ENCODE assay signal across 23 cellular contexts in the genomic region with DNA sequence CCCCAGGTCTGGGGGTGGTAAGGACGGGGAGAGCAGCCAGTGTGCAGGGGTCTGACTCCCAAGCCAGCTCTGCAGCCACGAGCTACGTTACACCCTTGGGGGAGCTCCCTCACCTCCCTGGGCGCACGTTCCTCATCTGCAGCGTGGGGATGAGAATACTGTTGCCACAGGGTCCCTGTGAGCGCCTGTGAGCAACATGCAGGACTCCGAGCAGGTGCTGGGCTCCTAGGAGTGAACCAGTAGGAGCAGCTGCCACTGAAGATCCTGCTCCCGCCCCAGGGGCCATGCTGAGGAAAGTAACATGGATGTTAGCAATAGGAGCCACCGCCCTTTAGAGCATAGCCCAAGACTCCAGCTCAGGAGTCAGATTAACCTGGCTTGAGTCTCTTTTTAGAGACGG. TPM values are rescaled to one million over a fixed set of nuclear protein-coding genes. Genes with fewer than 3 reads are reported as not detected.
A peak's percentile ranks its signal among the peaks of the same experiment; 100 is the strongest.
DNase-seq lines count a peak whose midpoint lies in the region; ATAC-seq, FAIRE-seq and TF ChIP-seq lines count a peak whose summit lies in the region.
"Had no signal": no experiment of that assay in that cellular context is flagged by ENCODE, and none has a peak within 500 bp of the region (broad histone marks: within the 10 kb centered on the region; RNA-seq: fewer than 3 reads in every experiment).

No MANE protein-coding gene starts in this region.

- H3K4me2 ChIP-seq in H1 (ENCODE audit: insufficient read depth in 1 of 2, low read depth in 2 of 2, low read length in 2 of 2), result no peak overlapping the region
- H3K4me2 ChIP-seq: BLaER1 had no signal

- no peak for ATAC-seq in GM21717 (IDR thresholded peaks at IDR 0.05; ENCODE audit: unreplicated experiment)
- ATAC-seq: CD8-positive, alpha-beta T cell had no signal

- H3K4me1 ChIP-seq in H1 (replicated peaks in 1 of 4; ENCODE audit: control insufficient read depth in 3 of 4, insufficient read depth in 4 of 4, low read length in 3 of 4), result no peaks in the 10 kb centered on the region
- H3K4me1 ChIP-seq: Caco-2 had no signal

- no peak overlapping the region for H3K23ac ChIP-seq in H1 (ENCODE audit: insufficient read length)

- peaks cover 21% of the 10 kb centered on the region for H3K27me3 Mint-ChIP-seq in mesothelial cell of epicardium (ENCODE audit: low read depth)

- 0 out of 2 replicates have a peak overlapping the region, but pooled peaks have one; percentile 7 for H3K18ac ChIP-seq in H1 (ENCODE audit: extremely low read depth, low read length)

- no peak overlapping the region for H3K56ac ChIP-seq in H1 (replicated peaks; ENCODE audit: insufficient read length, low read depth, low read length)

- H3K4me1 Mint-ChIP-seq in mesothelial cell of epicardium, result peaks cover 2% of the 10 kb centered on the region
- H3K4me1 Mint-ChIP-seq: B cell; CD4-positive, CD25-positive, alpha-beta regulatory T cell had no signal

- no peak for TF ChIP-seq RAD21 in H1 (IDR thresholded peaks at IDR 0.05 in 1 of 2, conservative IDR thresholded peaks at IDR 0.05 in 1 of 2; ENCODE audit: low read depth in 2 of 2, low read length in 2 of 2)

- H3K14ac ChIP-seq in H1 (ENCODE audit: insufficient read length), result no peak overlapping the region

- TF ChIP-seq CTCF in H1 (IDR thresholded peaks at IDR 0.05; ENCODE audit: control extremely low read depth in 1 of 3, insufficient read depth in 1 of 3, low read depth in 1 of 3, low read length in 3 of 3) (no peak), mesothelial cell of epicardium (IDR thresholded peaks at IDR 0.05; ENCODE audit: unreplicated experiment) (no peak), lower leg skin (IDR thresholded peaks at IDR 0.05) (no peak)

- no peak overlapping the region for H3K4ac ChIP-seq in H1 (replicated peaks; ENCODE audit: insufficient read length, low read depth, low read length)

- no peak overlapping the region for H2BK20ac ChIP-seq in H1 (ENCODE audit: low read length)

- no peak overlapping the region for H2BK120ac ChIP-seq in H1 (replicated peaks; ENCODE audit: low read depth, low read length)

- CTCF ChIA-PET in H1 (lab: Charles Lee; ENCODE audit: partially characterized antibody), result interaction anchor here (0.8 to 1.8 kb wide), 8 partner anchors 9 to 954 kb away, joined by 3 to 8 read pairs (median 4); partner anchors contain the start of genes MBTPS1 and TAF1C

- no peak overlapping the region for H4K8ac ChIP-seq in H1 (ENCODE audit: extremely low read depth, insufficient read depth, low read length)

- TF ChIP-seq EP300 in H1 (IDR thresholded peaks at IDR 0.05; ENCODE audit: borderline replicate concordance in 1 of 2, low read depth in 2 of 2, low read length in 2 of 2), result no peak

- H3K9me3 ChIP-seq in H1 (ENCODE audit: insufficient read depth in 2 of 2, low read depth in 1 of 2, low read length in 1 of 2), result no peaks in the 10 kb centered on the region
- H3K9me3 ChIP-seq: BLaER1, Caco-2 had no signal

- H3K27ac ChIP-seq in H1 (ENCODE audit: low read depth, low read length), result no peak overlapping the region
- H3K27ac ChIP-seq: 22Rv1, BLaER1, C4-2B had no signal

- no peaks in the 10 kb centered on the region for H3K36me3 Mint-ChIP-seq in mesothelial cell of epicardium
- H3K36me3 Mint-ChIP-seq: CD4-positive, CD25-positive, alpha-beta regulatory T cell; CD8-positive, alpha-beta T cell had no signal

- no peaks in the 10 kb centered on the region for H3K79me2 ChIP-seq in H1 (ENCODE audit: control insufficient read depth in 1 of 2, insufficient read depth in 2 of 2, low read length in 2 of 2)

- TF ChIP-seq POLR2A in H1 (IDR thresholded peaks at IDR 0.05; ENCODE audit: control extremely low read depth in 1 of 2, low read depth in 2 of 2, low read length in 2 of 2) (no peak), lower leg skin (IDR thresholded peaks at IDR 0.05) (no peak)

- no peaks in the 10 kb centered on the region for H3K79me1 ChIP-seq in H1 (ENCODE audit: low read depth, low read length)

- H2AFZ ChIP-seq in H1 (ENCODE audit: low read length), result no peak overlapping the region

- H2BK12ac ChIP-seq in H1 (ENCODE audit: low read depth, low read length), result no peak overlapping the region

- no peak overlapping the region for H3K9ac ChIP-seq in H1 (replicated peaks in 1 of 4; ENCODE audit: extremely low read depth in 1 of 4, low read depth in 3 of 4, low read length in 3 of 4)
- H3K9ac ChIP-seq: BLaER1 had no signal

- H4K20me1 ChIP-seq in H1 (replicated peaks in 1 of 2; ENCODE audit: control insufficient read depth in 1 of 2, insufficient read depth in 2 of 2, low read length in 2 of 2), result no peaks in the 10 kb centered on the region
- H4K20me1 ChIP-seq: BLaER1 had no signal

- H3K4me3 ChIP-seq in H1 (ENCODE audit: extremely low read depth in 1 of 4, insufficient read depth in 2 of 4, low read depth in 3 of 4, low read length in 4 of 4) (no peak overlapping the region), lower leg skin (ENCODE audit: low read depth, poor library complexity, severe bottlenecking) (no peak overlapping the region)
- H3K4me3 ChIP-seq: BLaER1 had no signal

- H4K5ac ChIP-seq in H1 (ENCODE audit: insufficient read length, low read depth, low read length), result no peak overlapping the region

- no peaks in the 10 kb centered on the region for H3K23me2 ChIP-seq in H1 (ENCODE audit: low read depth, low read length)

- H3K4me3 Mint-ChIP-seq in mesothelial cell of epicardium, result no peak overlapping the region
- H3K4me3 Mint-ChIP-seq: B cell; CD4-positive, CD25-positive, alpha-beta regulatory T cell; CD8-positive, alpha-beta T cell had no signal

- no peak overlapping the region for H3K27ac Mint-ChIP-seq in mesothelial cell of epicardium
- H3K27ac Mint-ChIP-seq: B cell; CD8-positive, alpha-beta T cell had no signal

- POLR2A ChIA-PET in H1 (lab: Charles Lee; ENCODE audit: partially characterized antibody), result interaction anchor here (0.8 to 1.2 kb wide), 3 partner anchors 15 to 43 kb away, joined by 3 to 4 read pairs (median 4); partner anchors contain the start of genes DNAAF1 and HSDL1

- peak; percentile 53 for DNase-seq in activated effector memory CD4-positive, alpha-beta T cell treated with anti-CD3 and anti-CD28 coated beads, Interleukin-2, amount 50 U/mL, for 16 hours
- DNase-seq in activated effector memory CD4-positive, alpha-beta T cell treated with Interleukin-2 at 50 U/mL for 16 hours, result no peak
- DNase-seq in H1 (ENCODE audit: low read depth in 1 of 2, low spot score in 2 of 2) (no peak), posterior vena cava (ENCODE audit: low spot score) (peak; percentile 48), mesothelial cell of epicardium (ENCODE audit: low spot score in 2 of 2, unreplicated experiment in 2 of 2) (no peak), lower leg skin (ENCODE audit: low spot score in 2 of 2) (no peak)
- DNase-seq: Caco-2; CD4-positive, CD25-positive, alpha-beta regulatory T cell; CD8-positive, alpha-beta T cell; DMS153; DND-41; GOT3; H7; HCEC 1CT had no signal

- no peak for FAIRE-seq in H1 (lab: Jason Lieb, UNC)
- FAIRE-seq: A204.1, G401.6, GM12892 had no signal

- H3K36me3 ChIP-seq in H1 (ENCODE audit: control insufficient read depth in 2 of 4, insufficient read depth in 4 of 4, low read length in 3 of 4), result no peaks in the 10 kb centered on the region
- H3K36me3 ChIP-seq: BLaER1 had no signal

- H4K91ac ChIP-seq in H1 (replicated peaks; ENCODE audit: insufficient read length, low read length), result no peak overlapping the region

- intact Hi-C loops in posterior vena cava (cut with DNase I), result no loop called here
- intact Hi-C loops in lower leg skin (cut with DNase I; ENCODE audit: low total_unique reads), result no loop called here

- 90% methylated on average over 11 of the region's 11 CpGs; no CpG with 5 or more reads in 1 of the 2 experiments for WGBS in H1 (ENCODE audit: extremely low coverage in 1 of 2, insufficient coverage in 1 of 2, insufficient read length in 1 of 2, insufficient replicate concordance in 2 of 2, low coverage in 1 of 2, low lambda C conversion rate in 2 of 2, missing lambda C conversion rate in 1 of 2), 2 experiments
- 75 to 78% methylated on average over 11 of the region's 11 CpGs for WGBS in lower leg skin, 2 donors

- H3K27me3 ChIP-seq in H1 (replicated peaks in 1 of 4; ENCODE audit: control insufficient read depth in 3 of 4, extremely low read depth in 1 of 4, insufficient read depth in 3 of 4, low read length in 3 of 4), result no peaks in the 10 kb centered on the region; a peak in 1 of 7 replicates
- H3K27me3 ChIP-seq: BLaER1 had no signal

- peaks cover 3% of the 10 kb centered on the region for H3K9me3 Mint-ChIP-seq in mesothelial cell of epicardium
- H3K9me3 Mint-ChIP-seq: CD8-positive, alpha-beta T cell had no signal

- H2BK15ac ChIP-seq in H1 (ENCODE audit: low read length), result no peak overlapping the region

- no peak overlapping the region for H2BK5ac ChIP-seq in H1 (ENCODE audit: low read depth, low read length)

- H2AK5ac ChIP-seq in H1 (ENCODE audit: low read depth, low read length), result no peak overlapping the region

RNA-seq across cellular contexts. Expression of gene DNAAF1, which starts 15.9 kb away (rescaled TPM):
- 0.09 and 0.27 TPM in 2 replicates for total RNA-seq in H1 (2021; fragmentation: NEBNext Ultra II Directional; extraction: Animal tissue kit (Norgen Biotek cat#: 25700))
- 0.06 and 0.15 TPM in 2 replicates for polyA plus RNA-seq in H1 (2011; rRNA removed)
- polyA plus RNA-seq in H1 (2011; cell fraction: cytosol; rRNA removed), result 0.12 TPM
- polyA plus RNA-seq in H1 (2011; cell fraction: nucleus; rRNA removed), result 0.58 TPM
- 0.36 to 2.1 TPM (median 0.61 TPM) in 4 replicates for polyA plus RNA-seq in H1 (2012, experiment 1 of 2)
- 0.25 TPM for polyA plus RNA-seq in H1 (2012, experiment 2 of 2)
- 0.10 TPM for polyA plus RNA-seq in H1 (2013, experiment 1 of 2)
- polyA plus RNA-seq in H1 (2013, experiment 2 of 2), result 0.13 TPM
- 0.13 and 0.20 TPM in 2 replicates for polyA minus RNA-seq in H1 (2011; rRNA and poly(A)+ RNA removed)
- not detected for polyA minus RNA-seq in H1 (2011; cell fraction: cytosol; rRNA and poly(A)+ RNA removed)
- not detected for polyA minus RNA-seq in H1 (2011; cell fraction: nucleus; rRNA and poly(A)+ RNA removed)
- total RNA-seq in posterior vena cava, result not detected
- 0.18 to 0.47 TPM (median 0.22 TPM) in 3 replicates for total RNA-seq in mesothelial cell of epicardium
- 1 to 10 TPM in 1 of 4 donors, under 1 TPM in 1, not detected in 2; 0.71 to 1.0 TPM for total RNA-seq in lower leg skin
- total RNA-seq: CD8-positive, alpha-beta T cell had no signal
- polyA plus RNA-seq: AG04450 had no signal

RNA-seq across cellular contexts. Expression of gene HSDL1, which starts 16.0 kb away (rescaled TPM):
- total RNA-seq in H1 (2021; fragmentation: NEBNext Ultra II Directional; extraction: Animal tissue kit (Norgen Biotek cat#: 25700)), result 55.7 and 58.5 TPM in 2 replicates
- polyA plus RNA-seq in H1 (2011; rRNA removed), result 18.2 and 25.0 TPM in 2 replicates
- 34.1 TPM for polyA plus RNA-seq in H1 (2011; cell fraction: cytosol; rRNA removed)
- 16.4 TPM for polyA plus RNA-seq in H1 (2011; cell fraction: nucleus; rRNA removed)
- polyA plus RNA-seq in H1 (2012, experiment 1 of 2), result 30.7 to 44.0 TPM (median 34.1 TPM) in 4 replicates
- 4.5 TPM for polyA plus RNA-seq in H1 (2012, experiment 2 of 2)
- 26.5 TPM for polyA plus RNA-seq in H1 (2013, experiment 1 of 2)
- polyA plus RNA-seq in H1 (2013, experiment 2 of 2), result 28.9 TPM
- 54.2 and 75.7 TPM in 2 replicates for polyA minus RNA-seq in H1 (2011; rRNA and poly(A)+ RNA removed)
- 24.4 TPM for polyA minus RNA-seq in H1 (2011; cell fraction: cytosol; rRNA and poly(A)+ RNA removed)
- 18.6 TPM for polyA minus RNA-seq in H1 (2011; cell fraction: nucleus; rRNA and poly(A)+ RNA removed)
- 10 to 100 TPM; 10.1 to 21.2 TPM for total RNA-seq in posterior vena cava
- total RNA-seq in mesothelial cell of epicardium, result 47.6 to 50.0 TPM (median 48.9 TPM) in 3 replicates
- 10 to 100 TPM in 3 of 4 donors, 1 to 10 TPM in 1; 8.0 to 14.2 (median 12.0) TPM for total RNA-seq in lower leg skin

RNA-seq across cellular contexts. Expression of gene TAF1C, which starts 25.8 kb away (rescaled TPM):
- 63.8 and 68.0 TPM in 2 replicates for total RNA-seq in H1 (2021; fragmentation: NEBNext Ultra II Directional; extraction: Animal tissue kit (Norgen Biotek cat#: 25700))
- 44.6 and 81.6 TPM in 2 replicates for polyA plus RNA-seq in H1 (2011; rRNA removed)
- 60.1 TPM for polyA plus RNA-seq in H1 (2011; cell fraction: cytosol; rRNA removed)
- polyA plus RNA-seq in H1 (2011; cell fraction: nucleus; rRNA removed), result 466 TPM
- 65.5 to 73.4 TPM (median 68.4 TPM) in 4 replicates for polyA plus RNA-seq in H1 (2012, experiment 1 of 2)
- polyA plus RNA-seq in H1 (2012, experiment 2 of 2), result 42.0 TPM
- polyA plus RNA-seq in H1 (2013, experiment 1 of 2), result 52.5 TPM
- 44.5 TPM for polyA plus RNA-seq in H1 (2013, experiment 2 of 2)
- polyA minus RNA-seq in H1 (2011; rRNA and poly(A)+ RNA removed), result 38.9 and 40.4 TPM in 2 replicates
- 37.3 TPM for polyA minus RNA-seq in H1 (2011; cell fraction: cytosol; rRNA and poly(A)+ RNA removed)
- polyA minus RNA-seq in H1 (2011; cell fraction: nucleus; rRNA and poly(A)+ RNA removed), result 82.2 TPM
- total RNA-seq in posterior vena cava (10 to 100 TPM; 32.3 to 35.9 TPM), mesothelial cell of epicardium (84.0 to 88.6 TPM (median 84.3 TPM) in 3 replicates), lower leg skin (10 to 100 TPM; 35.8 to 41.8 (median 36.5) TPM)

RNA-seq across cellular contexts. Expression of gene ADAD2, which starts 29.9 kb away (rescaled TPM):
- 1.3 and 1.6 TPM in 2 replicates for total RNA-seq in H1 (2021; fragmentation: NEBNext Ultra II Directional; extraction: Animal tissue kit (Norgen Biotek cat#: 25700))
- polyA plus RNA-seq in H1 (2011; rRNA removed), result 1.2 and 2.3 TPM in 2 replicates
- 1.8 TPM for polyA plus RNA-seq in H1 (2011; cell fraction: cytosol; rRNA removed)
- 4.1 TPM for polyA plus RNA-seq in H1 (2011; cell fraction: nucleus; rRNA removed)
- polyA plus RNA-seq in H1 (2012, experiment 1 of 2), result 0.64 to 0.78 TPM (median 0.70 TPM) in 4 replicates
- 0.46 TPM for polyA plus RNA-seq in H1 (2012, experiment 2 of 2)
- polyA plus RNA-seq in H1 (2013, experiment 1 of 2), result 0.51 TPM
- 0.33 TPM for polyA plus RNA-seq in H1 (2013, experiment 2 of 2)
- polyA minus RNA-seq in H1 (2011; rRNA and poly(A)+ RNA removed), result 0.17 and 0.25 TPM in 2 replicates
- 1.9 TPM for polyA minus RNA-seq in H1 (2011; cell fraction: cytosol; rRNA and poly(A)+ RNA removed)
- 0.90 TPM for polyA minus RNA-seq in H1 (2011; cell fraction: nucleus; rRNA and poly(A)+ RNA removed)
- total RNA-seq in posterior vena cava, result not detected
- 0.34 TPM in 1 of 3 replicates, not detected in the others for total RNA-seq in mesothelial cell of epicardium
- total RNA-seq in lower leg skin, result 1 to 10 TPM in 1 of 4 donors, under 1 TPM in 1, not detected in 2; 0.96 to 1.2 TPM
- total RNA-seq: B cell; Caco-2; CD4-positive, CD25-positive, alpha-beta regulatory T cell; CD8-positive, alpha-beta T cell; H7 had no signal
- polyA plus RNA-seq: AG04450 had no signal

RNA-seq across cellular contexts. Expression of gene MBTPS1, which starts 44.3 kb away (rescaled TPM):
- total RNA-seq in H1 (2021; fragmentation: NEBNext Ultra II Directional; extraction: Animal tissue kit (Norgen Biotek cat#: 25700)), result 52.0 and 53.3 TPM in 2 replicates
- 30.6 and 33.7 TPM in 2 replicates for polyA plus RNA-seq in H1 (2011; rRNA removed)
- polyA plus RNA-seq in H1 (2011; cell fraction: cytosol; rRNA removed), result 46.4 TPM
- 83.5 TPM for polyA plus RNA-seq in H1 (2011; cell fraction: nucleus; rRNA removed)
- 39.2 to 58.7 TPM (median 43.2 TPM) in 4 replicates for polyA plus RNA-seq in H1 (2012, experiment 1 of 2)
- polyA plus RNA-seq in H1 (2012, experiment 2 of 2), result 11.1 TPM
- 55.9 TPM for polyA plus RNA-seq in H1 (2013, experiment 1 of 2)
- polyA plus RNA-seq in H1 (2013, experiment 2 of 2), result 58.6 TPM
- polyA minus RNA-seq in H1 (2011; rRNA and poly(A)+ RNA removed), result 61.5 and 64.3 TPM in 2 replicates
- 61.6 TPM for polyA minus RNA-seq in H1 (2011; cell fraction: cytosol; rRNA and poly(A)+ RNA removed)
- polyA minus RNA-seq in H1 (2011; cell fraction: nucleus; rRNA and poly(A)+ RNA removed), result 95.3 TPM
- 10 to 100 TPM; 61.9 to 71.3 TPM for total RNA-seq in posterior vena cava
- 143 to 146 TPM (median 146 TPM) in 3 replicates for total RNA-seq in mesothelial cell of epicardium
- total RNA-seq in lower leg skin, result 10 to 100 TPM; 57.0 to 98.8 (median 81.4) TPM

Comparison
In these comparisons a context has a peak if more than half of its experiments do, and no peak if none do; other contexts are left out.
1. DNase-seq: peak in activated effector memory CD4-positive, alpha-beta T cell treated with anti-CD3 and anti-CD28 coated beads, Interleukin-2, amount 50 U/mL, for 16 hours (single experiment) and posterior vena cava (single experiment); none in activated effector memory CD4-positive, alpha-beta T cell treated with Interleukin-2 at 50 U/mL for 16 hours (single experiment), H1 (0 of 2), mesothelial cell of epicardium (0 of 2) and lower leg skin (0 of 2).